15 cellular contexts compared by ENCODE assay signal in genomic region chr16:68097895-68098294, GRCh38. TPM values are rescaled to one million over a fixed set of nuclear protein-coding genes. Genes with fewer than 3 reads are reported as not detected.
DNase-seq lines count a peak whose midpoint lies in the region; ATAC-seq and TF ChIP-seq lines count a peak whose summit lies in the region.
"Had no signal": no experiment of that assay in that cellular context is flagged by ENCODE, and none has a peak within 500 bp of the region (broad histone marks: within the 10 kb centered on the region; RNA-seq: fewer than 3 reads in every experiment).

No MANE protein-coding gene starts in this region.

- no peak overlapping the region for H4K8ac ChIP-seq in neuronal stem cell (ENCODE audit: low read depth, low read length)

- no peak overlapping the region for H4K91ac ChIP-seq in neuronal stem cell (ENCODE audit: low read depth, low read length, poor library complexity)

- H3K27me3 ChIP-seq in CD8-positive, alpha-beta T cell (ENCODE audit: insufficient read depth, low read length) = no peaks in the 10 kb centered on the region
- H3K27me3 ChIP-seq in neuronal stem cell (ENCODE audit: control insufficient read depth in 3 of 3, insufficient read depth in 3 of 3, low read depth in 1 of 3, low read length in 3 of 3) = no peaks in the 10 kb centered on the region
- H3K27me3 ChIP-seq: BLaER1 had no signal

- no peaks in the 10 kb centered on the region for H3K9me3 Mint-ChIP-seq in natural killer cell
- H3K9me3 Mint-ChIP-seq in natural killer cell treated with Interleukin-12 subunit alpha and Interleukin-12 subunit beta and Interleukin-15 and Interleukin-18, amount 100 ng/mL, for 72 hours = no peaks in the 10 kb centered on the region
- H3K9me3 Mint-ChIP-seq in CD8-positive, alpha-beta T cell = no peaks in the 10 kb centered on the region
- H3K9me3 Mint-ChIP-seq in nephron progenitor cell = peaks cover 22% of the 10 kb centered on the region

- H3K4me2 ChIP-seq in neuronal stem cell (ENCODE audit: insufficient read depth, low read length, poor library complexity, severe bottlenecking) = no peak overlapping the region
- H3K4me2 ChIP-seq: BLaER1 had no signal

- no peak overlapping the region for H2AFZ ChIP-seq in neuronal stem cell (ENCODE audit: low read length)

- peaks cover 84% of the 10 kb centered on the region for H3K4me1 ChIP-seq in CD8-positive, alpha-beta T cell (ENCODE audit: insufficient read depth, low read length)
- H3K4me1 ChIP-seq in neuronal stem cell (ENCODE audit: control insufficient read depth in 2 of 2, insufficient read depth in 1 of 2, low read depth in 1 of 2, low read length in 2 of 2) = no peaks in the 10 kb centered on the region
- H3K4me1 ChIP-seq: HAP-1 had no signal

- H3K27ac Mint-ChIP-seq in natural killer cell (peak overlapping the region; percentile 66 to 89), nephron progenitor cell (peak overlapping the region; percentile 31)
- peak overlapping the region in 1 of 2 donors; percentile 19 for H3K27ac Mint-ChIP-seq in natural killer cell treated with Interleukin-12 subunit alpha and Interleukin-12 subunit beta and Interleukin-15 and Interleukin-18, amount 100 ng/mL, for 72 hours
- H3K27ac Mint-ChIP-seq in CD8-positive, alpha-beta T cell = peak overlapping the region; percentile 28
- H3K27ac Mint-ChIP-seq: HFFc6 had no signal

- no peak overlapping the region for H3K18ac ChIP-seq in neuronal stem cell (ENCODE audit: low read length)

- H3K9me3 ChIP-seq in CD8-positive, alpha-beta T cell (ENCODE audit: low read length) = no peaks in the 10 kb centered on the region
- H3K9me3 ChIP-seq in neuronal stem cell (replicated peaks in 1 of 2; ENCODE audit: control insufficient read depth in 2 of 2, insufficient read depth in 1 of 2, low read depth in 1 of 2, low read length in 2 of 2) = peaks cover 0 to 3% of the 10 kb centered on the region in 2 donors
- H3K9me3 ChIP-seq: A549, HAP-1 had no signal

- no peaks in the 10 kb centered on the region for H3K79me1 ChIP-seq in neuronal stem cell (ENCODE audit: low read depth, low read length)

- no peak overlapping the region for H2BK5ac ChIP-seq in neuronal stem cell (ENCODE audit: low read length)

- H3K14ac ChIP-seq in neuronal stem cell (ENCODE audit: low read length) = no peak overlapping the region

- H3K4ac ChIP-seq in neuronal stem cell (ENCODE audit: low read length) = no peak overlapping the region

- ATAC-seq in natural killer cell = no peak
- ATAC-seq in natural killer cell treated with Interleukin-12 subunit alpha and Interleukin-12 subunit beta and Interleukin-15 and Interleukin-18, amount 100 ng/mL, for 72 hours = no peak
- ATAC-seq in CD8-positive, alpha-beta T cell = no peak
- ATAC-seq: A549 had no signal

- CTCF ChIA-PET in CD8-positive, alpha-beta T cell (lab: Charles Lee) = interaction anchor here (7.3 kb wide), 1 partner anchor 131 kb away, joined by 59 read pairs; no protein-coding TSS in a partner anchor

- H2BK120ac ChIP-seq in neuronal stem cell (ENCODE audit: low read depth, low read length) = no peak overlapping the region

- intact Hi-C loops in natural killer cell (cut with micrococcal nuclease) = loop anchor here (10.0 kb wide), 1 partner anchor 47 kb away; no protein-coding TSS in a partner anchor
- intact Hi-C loops in CD8-positive, alpha-beta T cell (cut with DNase I, micrococcal nuclease) = no loop called here

- TF ChIP-seq CTCF in natural killer cell (IDR thresholded peaks at IDR 0.05) (no peak), nephron progenitor cell (IDR thresholded peaks at IDR 0.05) (no peak)
- no peak for TF ChIP-seq CTCF in CD8-positive, alpha-beta T cell (IDR thresholded peaks at IDR 0.05)

- no peak overlapping the region for H2BK12ac ChIP-seq in neuronal stem cell (ENCODE audit: low read length)

- H3K36me3 Mint-ChIP-seq in natural killer cell (no peaks in the 10 kb centered on the region), nephron progenitor cell (ENCODE audit: low read depth) (peaks cover 48% of the 10 kb centered on the region)
- no peaks in the 10 kb centered on the region for H3K36me3 Mint-ChIP-seq in natural killer cell treated with Interleukin-12 subunit alpha and Interleukin-12 subunit beta and Interleukin-15 and Interleukin-18, amount 100 ng/mL, for 72 hours
- peaks cover 28% of the 10 kb centered on the region for H3K36me3 Mint-ChIP-seq in CD8-positive, alpha-beta T cell

- H3K27me3 Mint-ChIP-seq in natural killer cell (ENCODE audit: low read depth in 2 of 2) = no peaks in the 10 kb centered on the region
- no peaks in the 10 kb centered on the region for H3K27me3 Mint-ChIP-seq in natural killer cell treated with Interleukin-12 subunit alpha and Interleukin-12 subunit beta and Interleukin-15 and Interleukin-18, amount 100 ng/mL, for 72 hours
- H3K27me3 Mint-ChIP-seq in CD8-positive, alpha-beta T cell (ENCODE audit: low read depth) = no peaks in the 10 kb centered on the region
- no peaks in the 10 kb centered on the region for H3K27me3 Mint-ChIP-seq in nephron progenitor cell (ENCODE audit: low read depth, poor library complexity)

- POLR2A ChIA-PET in CD8-positive, alpha-beta T cell (lab: Charles Lee) = interaction anchor here (4.7 kb wide), 1 partner anchor 13 kb away, joined by 22 read pairs; the partner anchor contains the start of gene NFATC3

- H3K4me3 ChIP-seq in CD8-positive, alpha-beta T cell (ENCODE audit: low read depth, low read length) = no peak overlapping the region
- H3K4me3 ChIP-seq in neuronal stem cell (ENCODE audit: low read length in 2 of 2) = no peak overlapping the region
- H3K4me3 ChIP-seq: A549, BLaER1, HAP-1 had no signal

- WGBS in neuronal stem cell (ENCODE audit: extremely low coverage in 2 of 2, insufficient read length in 2 of 2, insufficient replicate concordance in 1 of 2), 2 donors = no CpG with 5 or more reads among the region's 3 CpGs

- H3K23ac ChIP-seq in neuronal stem cell (ENCODE audit: low read depth, low read length, poor library complexity) = no peak overlapping the region

- H3K36me3 ChIP-seq in CD8-positive, alpha-beta T cell (ENCODE audit: insufficient read depth, low read length) = no peaks in the 10 kb centered on the region
- peaks cover 0 to 6% of the 10 kb centered on the region in 2 donors for H3K36me3 ChIP-seq in neuronal stem cell (replicated peaks in 1 of 2; ENCODE audit: control insufficient read depth in 2 of 2, insufficient read depth in 2 of 2, low read length in 2 of 2)
- H3K36me3 ChIP-seq: HAP-1 had no signal

- H3K4me3 Mint-ChIP-seq in natural killer cell (no peak overlapping the region), nephron progenitor cell (no peak overlapping the region)
- H3K4me3 Mint-ChIP-seq in natural killer cell treated with Interleukin-12 subunit alpha and Interleukin-12 subunit beta and Interleukin-15 and Interleukin-18, amount 100 ng/mL, for 72 hours = no peak overlapping the region
- no peak overlapping the region for H3K4me3 Mint-ChIP-seq in CD8-positive, alpha-beta T cell
- H3K4me3 Mint-ChIP-seq: HFFc6 had no signal

- no peak overlapping the region for H2BK15ac ChIP-seq in neuronal stem cell (ENCODE audit: low read length)

- H2AK5ac ChIP-seq in neuronal stem cell (ENCODE audit: low read depth, low read length) = no peak overlapping the region

- H3K27ac ChIP-seq in CD8-positive, alpha-beta T cell (ENCODE audit: low read depth, low read length) = no peak overlapping the region
- no peak overlapping the region for H3K27ac ChIP-seq in neuronal stem cell (replicated peaks; ENCODE audit: low read length)
- H3K27ac ChIP-seq: A549, BLaER1 had no signal

- H3K9ac ChIP-seq in neuronal stem cell (ENCODE audit: low read depth, low read length, poor library complexity) = no peak overlapping the region
- H3K9ac ChIP-seq: BLaER1 had no signal

- DNase-seq in natural killer cell (no peak), nephron progenitor cell (no peak), neuronal stem cell (ENCODE audit: low spot score) (no peak), Ammon's horn (ENCODE audit: low spot score) (no peak)
- DNase-seq in natural killer cell treated with Interleukin-12 subunit alpha and Interleukin-12 subunit beta and Interleukin-15 and Interleukin-18, amount 100 ng/mL, for 72 hours (ENCODE audit: low spot score) = no peak
- no peak for DNase-seq in CD8-positive, alpha-beta T cell
- no peak for DNase-seq in activated T-cell treated with anti-CD3 and anti-CD28 coated beads, Interleukin-2, amount 50 U/mL, for 1 hour
- DNase-seq: COR-L47, DMS153, DMS79 treated with DMSO at 0.1 percent for 48 hours, EL, HFFc6 had no signal

- H3K4me1 Mint-ChIP-seq in natural killer cell (peaks cover 71 to 77% of the 10 kb centered on the region in 2 donors), nephron progenitor cell (peaks cover 17% of the 10 kb centered on the region)
- H3K4me1 Mint-ChIP-seq in natural killer cell treated with Interleukin-12 subunit alpha and Interleukin-12 subunit beta and Interleukin-15 and Interleukin-18, amount 100 ng/mL, for 72 hours (ENCODE audit: low read depth in 2 of 2) = peaks cover 49 to 67% of the 10 kb centered on the region in 2 donors
- peaks cover 81% of the 10 kb centered on the region for H3K4me1 Mint-ChIP-seq in CD8-positive, alpha-beta T cell (ENCODE audit: low read depth)

RNA-seq across cellular contexts. Expression of gene NFATC3, which starts 12.7 kb away (rescaled TPM):
- total RNA-seq in natural killer cell = 100 to 1,000 TPM; 241 to 282 (median 263) TPM
- 100 to 1,000 TPM in 1 of 2 donors, 10 to 100 TPM in 1; 91.9 to 131 TPM for total RNA-seq in natural killer cell treated with Interleukin-12 subunit alpha and Interleukin-12 subunit beta and Interleukin-15 and Interleukin-18, amount 100 ng/mL, for 72 hours
- total RNA-seq in CD8-positive, alpha-beta T cell = 10 to 100 TPM; 79.4 to 85.2 TPM
- 23.7 TPM for polyA plus RNA-seq in neuronal stem cell (2013, experiment 1 of 2)
- 24.7 TPM for polyA plus RNA-seq in neuronal stem cell (2013, experiment 2 of 2)
